In genomic region chr16:67147437-67148140, GRCh38 we compare ENCODE assay signal across 1 cellular context.
A peak's percentile ranks its signal among the peaks of the same experiment; 100 is the strongest.
TF ChIP-seq lines count a peak whose summit lies in the region.

No MANE protein-coding gene starts in this region.

TF ChIP-seq in K562, 482 proteins besides CTCF, POLR2A, EP300 and RAD21:
- TF ChIP-seq CEBPB (tag; IDR thresholded peaks at IDR 0.05) (peak; percentile 19; the same call in 1 of the 2 replicates), ZNF133 (CRISPR knock-in tag; IDR thresholded peaks at IDR 0.05) (no peak)
- TF ChIP-seq, protein P1, sequence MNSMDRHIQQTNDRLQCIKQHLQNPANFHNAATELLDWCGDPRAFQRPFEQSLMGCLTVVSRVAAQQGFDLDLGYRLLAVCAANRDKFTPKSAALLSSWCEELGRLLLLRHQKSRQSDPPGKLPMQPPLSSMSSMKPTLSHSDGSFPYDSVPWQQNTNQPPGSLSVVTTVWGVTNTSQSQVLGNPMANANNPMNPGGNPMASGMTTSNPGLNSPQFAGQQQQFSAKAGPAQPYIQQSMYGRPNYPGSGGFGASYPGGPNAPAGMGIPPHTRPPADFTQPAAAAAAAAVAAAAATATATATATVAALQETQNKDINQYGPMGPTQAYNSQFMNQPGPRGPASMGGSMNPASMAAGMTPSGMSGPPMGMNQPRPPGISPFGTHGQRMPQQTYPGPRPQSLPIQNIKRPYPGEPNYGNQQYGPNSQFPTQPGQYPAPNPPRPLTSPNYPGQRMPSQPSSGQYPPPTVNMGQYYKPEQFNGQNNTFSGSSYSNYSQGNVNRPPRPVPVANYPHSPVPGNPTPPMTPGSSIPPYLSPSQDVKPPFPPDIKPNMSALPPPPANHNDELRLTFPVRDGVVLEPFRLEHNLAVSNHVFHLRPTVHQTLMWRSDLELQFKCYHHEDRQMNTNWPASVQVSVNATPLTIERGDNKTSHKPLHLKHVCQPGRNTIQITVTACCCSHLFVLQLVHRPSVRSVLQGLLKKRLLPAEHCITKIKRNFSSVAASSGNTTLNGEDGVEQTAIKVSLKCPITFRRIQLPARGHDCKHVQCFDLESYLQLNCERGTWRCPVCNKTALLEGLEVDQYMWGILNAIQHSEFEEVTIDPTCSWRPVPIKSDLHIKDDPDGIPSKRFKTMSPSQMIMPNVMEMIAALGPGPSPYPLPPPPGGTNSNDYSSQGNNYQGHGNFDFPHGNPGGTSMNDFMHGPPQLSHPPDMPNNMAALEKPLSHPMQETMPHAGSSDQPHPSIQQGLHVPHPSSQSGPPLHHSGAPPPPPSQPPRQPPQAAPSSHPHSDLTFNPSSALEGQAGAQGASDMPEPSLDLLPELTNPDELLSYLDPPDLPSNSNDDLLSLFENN (IDR thresholded peaks at IDR 0.05; ENCODE audit: low read depth in 2 of 2, low read length in 2 of 2) = no peak
